In genomic region chr10:129825772-129826171, GRCh38 we compare ENCODE assay signal across 4 cellular contexts.
"Had no signal": no experiment of that assay in that cellular context is flagged by ENCODE, and none has a peak within 500 bp of the region (broad histone marks: within the 10 kb centered on the region; RNA-seq: fewer than 3 reads in every experiment).

No MANE protein-coding gene starts in this region.

- H2AFZ ChIP-seq: GM23338 had no signal

- H3K27ac Mint-ChIP-seq: GM23338, H9 had no signal

- H3K4me1 Mint-ChIP-seq: GM23338, H9 had no signal

- DNase-seq: H9, HCEC 1CT, IMR-90 had no signal

- H3K4me2 ChIP-seq: GM23338 had no signal

- H3K9me3 Mint-ChIP-seq: GM23338 had no signal

- ATAC-seq: GM23338 had no signal

- H3K4me3 ChIP-seq: GM23338 had no signal

- H3K4me3 Mint-ChIP-seq: GM23338, H9 had no signal
